ENCODE assay signal across 8 cellular contexts in the genomic region with DNA sequence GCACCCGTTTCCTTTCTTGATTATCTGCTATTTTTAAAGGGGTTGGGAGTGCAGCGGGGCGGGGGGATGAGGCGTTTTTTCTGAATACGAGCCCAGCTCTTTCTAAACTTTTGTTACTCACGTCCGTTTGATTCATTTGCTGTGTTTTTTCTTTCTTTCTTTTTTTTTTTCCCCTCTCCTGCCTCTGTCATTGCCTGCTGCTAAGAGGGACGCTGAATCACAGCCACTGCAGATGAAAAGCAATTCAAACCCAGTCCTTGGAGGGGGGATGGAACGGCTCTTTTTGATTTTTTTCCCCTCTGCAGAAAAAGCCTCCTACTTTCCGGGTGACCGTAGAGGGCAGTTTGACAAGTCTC. TPM values are rescaled to one million over a fixed set of nuclear protein-coding genes. Genes with fewer than 3 reads are reported as not detected.
DNase-seq lines count a peak whose midpoint lies in the region; ATAC-seq and TF ChIP-seq lines count a peak whose summit lies in the region.

No MANE protein-coding gene starts in this region.

- H3K36me3 ChIP-seq in DOHH2 (ENCODE audit: control insufficient read depth, low read length): no peaks in the 10 kb centered on the region
- no peaks in the 10 kb centered on the region for H3K36me3 ChIP-seq in skeletal muscle satellite cell (ENCODE audit: insufficient read depth, low read length)

- H3K4me3 ChIP-seq in DOHH2 (ENCODE audit: low read length) (peak overlapping the region; percentile 56), iPS-11a (ENCODE audit: low read depth, low read length) (peak overlapping the region; percentile 50), skeletal muscle satellite cell (ENCODE audit: low read length) (peak overlapping the region; percentile 97)

- no peak overlapping the region for H3K27ac ChIP-seq in DOHH2 (ENCODE audit: low read depth, low read length)

- H3K9me3 ChIP-seq in DOHH2 (ENCODE audit: control insufficient read depth, insufficient read depth, low read length) (no peaks in the 10 kb centered on the region), skeletal muscle satellite cell (replicated peaks; ENCODE audit: low read length) (no peaks in the 10 kb centered on the region)

- peak overlapping the region; percentile 99 for H3K9ac ChIP-seq in skeletal muscle satellite cell (ENCODE audit: low read depth, low read length)

- H3F3A ChIP-seq in DOHH2 (ENCODE audit: control insufficient read depth, insufficient read depth): no peaks in the 10 kb centered on the region

- H3K27me3 ChIP-seq in DOHH2 (ENCODE audit: control insufficient read depth, low read length) (peaks cover 46% of the 10 kb centered on the region), skeletal muscle satellite cell (ENCODE audit: control insufficient read depth, insufficient read depth, low read length) (no peaks in the 10 kb centered on the region)

- H3K4me2 ChIP-seq in DOHH2 (ENCODE audit: low read length): peak overlapping the region; percentile 55
- peak overlapping the region; percentile 93 for H3K4me2 ChIP-seq in skeletal muscle satellite cell (ENCODE audit: low read length)

- ATAC-seq in GM21576 (IDR thresholded peaks at IDR 0.05; ENCODE audit: unreplicated experiment) (no peak), HG02610 (IDR thresholded peaks at IDR 0.05; ENCODE audit: unreplicated experiment) (no peak)

- H3K4me1 ChIP-seq in DOHH2 (ENCODE audit: control insufficient read depth, low read length) (no peaks in the 10 kb centered on the region), skeletal muscle satellite cell (ENCODE audit: control insufficient read depth, insufficient read depth, low read length) (peaks cover 24% of the 10 kb centered on the region)

- H3K9me2 ChIP-seq in DOHH2 (replicated peaks; ENCODE audit: control insufficient read depth, low read length): no peaks in the 10 kb centered on the region

- DNase-seq in HT1080 (ENCODE audit: low read depth) (peak; percentile 96), amniotic epithelial cell (ENCODE audit: low read depth) (peak; percentile 63), NOMO-1 (lab: John Stamatoyannopoulos, UW; ENCODE audit: unreplicated experiment in 2 of 2) (no peak)

- no peaks in the 10 kb centered on the region for H4K20me1 ChIP-seq in DOHH2 (ENCODE audit: control insufficient read depth, insufficient read depth, low read depth, low read length)

- no peak for TF ChIP-seq CTCF in DOHH2 (IDR thresholded peaks at IDR 0.05; ENCODE audit: low read depth, low read length, poor library complexity, severe bottlenecking)

- H3K79me2 ChIP-seq in DOHH2 (ENCODE audit: control insufficient read depth, low read length): no peaks in the 10 kb centered on the region

RNA-seq across cellular contexts. Expression of a gene that starts 0.6 kb away (rescaled TPM):
- total RNA-seq in HT1080 (2014; rRNA removed; shearing (Covaris generic)): 33.5 and 45.6 TPM in 2 replicates
- 34.8 and 52.4 TPM in 2 replicates for polyA plus RNA-seq in HT1080 (2015; cell fraction: cytosol; rRNA removed)
- 40.5 and 44.7 TPM in 2 replicates for polyA plus RNA-seq in HT1080 (2015; cell fraction: nucleus; rRNA removed)
- 43.0 and 63.1 TPM in 2 replicates for total RNA-seq in skeletal muscle satellite cell (2012; rRNA removed)

Comparison
In these comparisons a context has a peak if more than half of its experiments do, and no peak if none do; other contexts are left out.
1. DNase-seq: peak in HT1080 (single experiment) and amniotic epithelial cell (single experiment); none in NOMO-1 (0 of 2).
2. Peak in every context shown above with its lines, with median percentiles within 50 percentile points of each other: H3K4me3 ChIP-seq.